Comparison of ENCODE assay signal across 27 cellular contexts in genomic region chr17:67063146-67063545, GRCh38. TPM values are rescaled to one million over a fixed set of nuclear protein-coding genes. Genes with fewer than 3 reads are reported as not detected.
"Had no signal": no experiment of that assay in that cellular context is flagged by ENCODE, and none has a peak within 500 bp of the region (broad histone marks: within the 10 kb centered on the region; RNA-seq: fewer than 3 reads in every experiment).

No MANE protein-coding gene starts in this region.

- H3K27ac ChIP-seq: cardiac muscle cell, gastroesophageal sphincter, parathyroid adenoma, tibial artery had no signal

- FAIRE-seq: small intestine had no signal

- H3K4me1 ChIP-seq: gastroesophageal sphincter, parathyroid adenoma, tibial artery had no signal

- H3K9me3 Mint-ChIP-seq: activated B cell treated with CpG ODN at 0.5 μM for 24 hours; activated naive CD4-positive, alpha-beta T cell treated with anti-CD3 and anti-CD28 coated beads, Interleukin-2, amount 10 ng/mL, durations not matched to agents 7 days and 5 days; activated T-cell treated with anti-CD3 and anti-CD28 coated beads, Interleukin-2, amount 50 U/mL, for 72 hours; dendritic cell treated with granulocyte-macrophage colony-stimulating factor and Interleukin-4, amounts not matched to agents 40 ng/mL and 50 ng/mL, for 4 days; stimulated activated effector memory CD8-positive, alpha-beta T cell treated with anti-CD3 and anti-CD28 coated beads, Interleukin-12 subunit alpha, Interleukin-12 subunit beta, amount 100 ng/mL, for 72 hours; stimulated activated naive CD8-positive, alpha-beta T cell treated with anti-CD3 and anti-CD28 coated beads, Interleukin-15, amount 100 ng/mL, for 72 hours; T-helper 1 cell treated with Interleukin-12 subunit alpha and Interleukin-12 subunit beta and Interleukin-4 antibody, amounts not matched to agents 30 μg/mL and 1 μg/mL, for 36 hours had no signal

- H3K4me3 ChIP-seq: cardiac muscle cell, gastroesophageal sphincter, tibial artery had no signal

- H3K27me3 ChIP-seq: cardiac muscle cell, gastroesophageal sphincter, tibial artery had no signal

- H2AFZ ChIP-seq: parathyroid adenoma had no signal

- H3K27ac Mint-ChIP-seq: activated B cell treated with CpG ODN at 0.5 μM for 24 hours; activated naive CD4-positive, alpha-beta T cell treated with anti-CD3 and anti-CD28 coated beads, Interleukin-2, amount 10 ng/mL, durations not matched to agents 7 days and 5 days; activated T-cell treated with anti-CD3 and anti-CD28 coated beads, Interleukin-2, amount 50 U/mL, for 72 hours; dendritic cell treated with granulocyte-macrophage colony-stimulating factor and Interleukin-4, amounts not matched to agents 40 ng/mL and 50 ng/mL, for 4 days; memory B cell; stimulated activated effector memory CD8-positive, alpha-beta T cell treated with anti-CD3 and anti-CD28 coated beads, Interleukin-12 subunit alpha, Interleukin-12 subunit beta, amount 100 ng/mL, for 72 hours; T-helper 1 cell treated with Interleukin-12 subunit alpha and Interleukin-12 subunit beta and Interleukin-4 antibody, amounts not matched to agents 30 μg/mL and 1 μg/mL, for 36 hours had no signal

- H3K9ac ChIP-seq: parathyroid adenoma had no signal

- H3K9me3 ChIP-seq: gastroesophageal sphincter, tibial artery had no signal

- H3K27me3 Mint-ChIP-seq: activated B cell treated with CpG ODN at 0.5 μM for 24 hours; activated naive CD4-positive, alpha-beta T cell treated with anti-CD3 and anti-CD28 coated beads, Interleukin-2, amount 10 ng/mL, durations not matched to agents 7 days and 5 days; dendritic cell treated with granulocyte-macrophage colony-stimulating factor and Interleukin-4, amounts not matched to agents 40 ng/mL and 50 ng/mL, for 4 days; memory B cell; stimulated activated naive CD8-positive, alpha-beta T cell treated with anti-CD3 and anti-CD28 coated beads, Interleukin-15, amount 100 ng/mL, for 72 hours had no signal

- H3K4me1 Mint-ChIP-seq: activated B cell treated with CpG ODN at 0.5 μM for 24 hours; activated naive CD4-positive, alpha-beta T cell treated with anti-CD3 and anti-CD28 coated beads, Interleukin-2, amount 10 ng/mL, durations not matched to agents 7 days and 5 days; memory B cell; stimulated activated effector memory CD8-positive, alpha-beta T cell treated with anti-CD3 and anti-CD28 coated beads, Interleukin-12 subunit alpha, Interleukin-12 subunit beta, amount 100 ng/mL, for 72 hours; stimulated activated naive CD8-positive, alpha-beta T cell treated with anti-CD3 and anti-CD28 coated beads, Interleukin-15, amount 100 ng/mL, for 72 hours had no signal

- H3K36me3 ChIP-seq: cardiac muscle cell, gastroesophageal sphincter, tibial artery had no signal

- H3K79me2 ChIP-seq: parathyroid adenoma had no signal

- H3K36me3 Mint-ChIP-seq: activated naive CD4-positive, alpha-beta T cell treated with anti-CD3 and anti-CD28 coated beads, Interleukin-2, amount 10 ng/mL, durations not matched to agents 7 days and 5 days had no signal

- DNase-seq: activated B cell treated with CpG ODN at 0.5 μM for 24 hours; activated CD4-positive, alpha-beta T cell treated with anti-CD3 and anti-CD28 coated beads for 4 hours; activated CD4-positive, alpha-beta T cell treated with anti-CD3 and anti-CD28 coated beads, Interleukin-2, amount 50 U/mL, for 48 hours; activated effector memory CD4-positive, alpha-beta T cell treated with Interleukin-2 at 50 U/mL for 16 hours; activated naive CD4-positive, alpha-beta T cell treated with anti-CD3 and anti-CD28 coated beads, Interleukin-2, amount 10 ng/mL, durations not matched to agents 7 days and 5 days; activated T-cell treated with anti-CD3 and anti-CD28 coated beads, Interleukin-2, amount 50 U/mL, for 72 hours; effector CD8-positive, alpha-beta T cell; islet precursor cell; left cardiac atrium; small intestine; stimulated activated CD4-positive, alpha-beta T cell treated with anti-CD3 and anti-CD28 coated beads, Interleukin-2, amount 100 ng/mL, for 24 hours; stimulated activated naive CD8-positive, alpha-beta T cell treated with anti-CD3 and anti-CD28 coated beads, Interleukin-15, amount 100 ng/mL, for 72 hours; T1000; tibial artery had no signal

- H3K4me3 Mint-ChIP-seq: activated B cell treated with CpG ODN at 0.5 μM for 24 hours; activated naive CD4-positive, alpha-beta T cell treated with anti-CD3 and anti-CD28 coated beads, Interleukin-2, amount 10 ng/mL, durations not matched to agents 7 days and 5 days; activated T-cell treated with anti-CD3 and anti-CD28 coated beads, Interleukin-2, amount 50 U/mL, for 72 hours; dendritic cell treated with granulocyte-macrophage colony-stimulating factor and Interleukin-4, amounts not matched to agents 40 ng/mL and 50 ng/mL, for 4 days; memory B cell; nephron; stimulated activated effector memory CD8-positive, alpha-beta T cell treated with anti-CD3 and anti-CD28 coated beads, Interleukin-12 subunit alpha, Interleukin-12 subunit beta, amount 100 ng/mL, for 72 hours; stimulated activated naive CD8-positive, alpha-beta T cell treated with anti-CD3 and anti-CD28 coated beads, Interleukin-15, amount 100 ng/mL, for 72 hours; T-helper 1 cell treated with Interleukin-12 subunit alpha and Interleukin-12 subunit beta and Interleukin-4 antibody, amounts not matched to agents 30 μg/mL and 1 μg/mL, for 36 hours had no signal

RNA-seq across cellular contexts. Expression of gene CACNG1, which starts 18.8 kb away (rescaled TPM):
- total RNA-seq: activated B cell treated with CpG ODN at 0.5 μM for 24 hours; activated T-cell treated with anti-CD3 and anti-CD28 coated beads, Interleukin-2, amount 50 U/mL, for 72 hours; cardiac muscle cell; cerebellum; gastroesophageal sphincter; left cardiac atrium; lower leg skin; sciatic nerve had no signal
- polyA plus RNA-seq: cardiac muscle cell, esophagus, small intestine, urinary bladder had no signal
